8 cellular contexts compared by ENCODE assay signal in the genomic region with DNA sequence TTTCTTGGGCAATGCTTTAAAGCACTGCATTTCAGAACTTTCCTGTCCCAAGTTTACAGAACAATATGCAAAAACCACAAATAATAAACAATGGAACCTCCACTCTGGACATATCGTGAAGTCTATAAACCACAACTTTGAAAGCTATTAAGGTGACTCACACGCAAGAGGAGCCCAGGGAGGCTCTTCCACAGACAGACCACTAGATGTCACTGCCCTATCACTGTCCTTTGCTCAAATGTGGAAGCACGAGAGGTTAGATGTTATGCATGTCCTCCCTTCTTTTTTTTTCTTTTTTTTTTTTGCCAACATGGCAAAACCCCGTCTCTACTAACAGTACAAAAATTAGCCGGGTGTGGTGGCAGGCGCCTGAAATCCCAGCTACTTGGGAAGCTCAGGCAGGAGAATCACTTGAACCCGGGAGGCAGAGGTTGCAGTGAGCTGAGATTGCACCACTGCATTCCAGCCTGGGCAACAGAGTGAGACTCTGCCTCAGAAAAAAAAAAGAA.
DNase-seq lines count a peak whose midpoint lies in the region; TF ChIP-seq lines count a peak whose summit lies in the region.
"Not testable (repeated sequence)": the region's sequence is repeated elsewhere in the genome, so short reads cannot be mapped to it uniquely, and the experiment has no call there.

No MANE protein-coding gene starts in this region.

- CTCF ChIA-PET in HEK293T (lab: Yijun Ruan, JAX), result interaction anchor here (0.5 to 1.4 kb wide), 19 partner anchors 10 to 908 kb away, joined by 3 to 11 read pairs (median 4); no protein-coding TSS in a partner anchor

- WGBS in tibial nerve, 2 donors, result 15 to 17% methylated on average over 7 of the region's 7 CpGs

- not testable (repeated sequence) for H3K9me3 Mint-ChIP-seq in nephron progenitor cell

- TF ChIP-seq EP300 in tibial nerve (IDR thresholded peaks at IDR 0.05), result peak in 1 of 2 donors; percentile 40

- peaks cover 42% of the 10 kb centered on the region for H3K36me3 Mint-ChIP-seq in nephron progenitor cell (ENCODE audit: low read depth)

- not testable (repeated sequence) for H3K36me3 ChIP-seq in MG63; fibroblast of lung (ENCODE audit: control insufficient read depth, insufficient read depth, low read length)
- H3K36me3 ChIP-seq in tibial nerve, result peaks cover 0 to 28% (median 0%) of the 10 kb centered on the region in 3 donors

- TF ChIP-seq CTCF in GM12864 (IDR thresholded peaks at IDR 0.05; ENCODE audit: low read depth, low read length, missing control alignments), result peak; percentile 92
- peak; percentile 95 to 98 for TF ChIP-seq CTCF in fibroblast of lung (conservative IDR thresholded peaks at IDR 0.05 in 1 of 2, IDR thresholded peaks at IDR 0.05 in 1 of 2; ENCODE audit: low read depth in 1 of 2, low read length in 2 of 2)
- TF ChIP-seq CTCF in nephron progenitor cell (IDR thresholded peaks at IDR 0.05), result peak; percentile 89
- peak; percentile 79 to 87 (median 82) for TF ChIP-seq CTCF in tibial nerve (IDR thresholded peaks at IDR 0.05)

- not testable (repeated sequence) for H3K4me3 ChIP-seq in GM12864 (ENCODE audit: low read depth, low read length); MG63; fibroblast of lung (replicated peaks in 1 of 4; ENCODE audit: control extremely low read depth in 1 of 4, insufficient read depth in 1 of 4, low read depth in 3 of 4, low read length in 4 of 4); tibial nerve

- H3K4me1 Mint-ChIP-seq in nephron progenitor cell, result not testable (repeated sequence)

- not testable (repeated sequence) for H3K27ac ChIP-seq in fibroblast of lung (ENCODE audit: insufficient read depth, low read length); tibial nerve

- not testable (repeated sequence) for TF ChIP-seq POLR2A in tibial nerve (IDR thresholded peaks at IDR 0.05)

- not testable (repeated sequence) for H3K9ac ChIP-seq in fibroblast of lung (ENCODE audit: insufficient read depth, low read length)

- H2AFZ ChIP-seq in fibroblast of lung (ENCODE audit: low read length), result not testable (repeated sequence)

- DNase-seq in GM12864 (ENCODE audit: low read depth), result peak; percentile 92
- DNase-seq in HEK293T (ENCODE audit: extremely low spot score), result peak; percentile 80
- peak; percentile 79 for DNase-seq in MG63
- DNase-seq in RKO (ENCODE audit: low spot score), result peak; percentile 92
- DNase-seq in activated T-helper 1 cell treated with Interleukin-2 at 50 U/mL for 16 hours (ENCODE audit: low read depth), result peak; percentile 13
- DNase-seq in fibroblast of lung (ENCODE audit: low read depth in 2 of 2), result peak; percentile 90 to 94
- peak; percentile 47 for DNase-seq in nephron progenitor cell
- peak; percentile 22 to 62 for DNase-seq in tibial nerve (ENCODE audit: low spot score in 2 of 2)

- not testable (repeated sequence) for H3K9me3 ChIP-seq in MG63; fibroblast of lung (ENCODE audit: control insufficient read depth, insufficient read depth, low read depth, low read length); tibial nerve

- H3K4me3 Mint-ChIP-seq in nephron progenitor cell, result not testable (repeated sequence)

- POLR2A ChIA-PET in HEK293T (lab: Yijun Ruan, JAX), result not testable (repeated sequence)

- not testable (repeated sequence) for H3K27me3 Mint-ChIP-seq in nephron progenitor cell (ENCODE audit: low read depth, poor library complexity)

- H3K79me2 ChIP-seq in fibroblast of lung (ENCODE audit: control insufficient read depth, insufficient read depth, low read length), result not testable (repeated sequence)

- not testable (repeated sequence) for H3K27ac Mint-ChIP-seq in nephron progenitor cell

- not testable (repeated sequence) for H3K4me2 ChIP-seq in fibroblast of lung (ENCODE audit: extremely low read depth, insufficient read depth, low read length)

- not testable (repeated sequence) for H4K20me1 ChIP-seq in fibroblast of lung (ENCODE audit: control insufficient read depth, extremely low read depth, insufficient read depth, low read length)

- not testable (repeated sequence) for H3K4me1 ChIP-seq in fibroblast of lung (ENCODE audit: control insufficient read depth, extremely low read depth, insufficient read depth, low read length); tibial nerve

- H3K27me3 ChIP-seq in MG63; fibroblast of lung (ENCODE audit: control insufficient read depth, insufficient read depth, low read length); tibial nerve: not testable (repeated sequence)

TF ChIP-seq in HEK293T, 16 proteins besides CTCF, POLR2A, EP300 and RAD21:
- peak; percentile 96 for TF ChIP-seq ZNF384 (IDR thresholded peaks at IDR 0.05)

Comparison
In these comparisons a context has a peak if more than half of its experiments do, and no peak if none do; other contexts are left out.
1. DNase-seq: peak in every context shown above with its lines; median percentile 92 in GM12864; 92 in RKO; 92 in fibroblast of lung; 80 in HEK293T; 79 in MG63; 47 in nephron progenitor cell; 42 in tibial nerve; 13 in activated T-helper 1 cell treated with Interleukin-2 at 50 U/mL for 16 hours.